11 cellular contexts compared by ENCODE assay signal in the genomic region with DNA sequence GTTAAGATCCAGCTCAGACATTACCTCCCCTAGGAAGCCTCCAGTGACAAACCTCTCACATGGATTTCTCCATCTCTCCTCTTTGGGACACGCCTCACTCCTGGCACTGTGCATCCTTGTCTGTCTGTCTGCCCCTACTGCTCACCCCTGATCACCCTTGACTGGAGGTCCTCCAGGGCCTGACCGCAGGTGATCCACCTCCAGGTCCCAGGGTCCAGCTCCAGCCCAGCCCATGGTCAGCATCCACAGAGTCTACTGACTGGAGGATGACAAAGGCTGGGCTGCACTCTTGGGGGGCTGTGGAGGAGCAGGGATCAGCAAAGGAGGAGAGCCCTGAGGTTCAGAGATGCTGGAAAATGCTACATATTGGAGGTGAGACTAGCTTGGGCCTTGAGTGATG.
"Had no signal": no experiment of that assay in that cellular context is flagged by ENCODE, and none has a peak within 500 bp of the region (broad histone marks: within the 10 kb centered on the region; RNA-seq: fewer than 3 reads in every experiment).

No MANE protein-coding gene starts in this region.

- H3K27ac ChIP-seq: GM23248, HL-60 had no signal

- H3K4me3 ChIP-seq: GM23248, HAP-1, K562 had no signal

- H3K9ac ChIP-seq: GM23248 had no signal

- ATAC-seq: HCT116, HepG2, K562 had no signal

- H3K36me3 ChIP-seq: HAP-1 had no signal

- H3K27ac Mint-ChIP-seq: HFFc6 had no signal

- H3K4me1 ChIP-seq: HAP-1 had no signal

- H3K4me3 Mint-ChIP-seq: HFFc6 had no signal

- H3K9me3 ChIP-seq: HAP-1 had no signal

- H2AFZ ChIP-seq: GM23248 had no signal

- FAIRE-seq: H54, HepG2, K562 had no signal

- DNase-seq: GM23248, GOT3, HFFc6, IMR-90, KG1 had no signal
